8 cellular contexts compared by ENCODE assay signal in the genomic region with DNA sequence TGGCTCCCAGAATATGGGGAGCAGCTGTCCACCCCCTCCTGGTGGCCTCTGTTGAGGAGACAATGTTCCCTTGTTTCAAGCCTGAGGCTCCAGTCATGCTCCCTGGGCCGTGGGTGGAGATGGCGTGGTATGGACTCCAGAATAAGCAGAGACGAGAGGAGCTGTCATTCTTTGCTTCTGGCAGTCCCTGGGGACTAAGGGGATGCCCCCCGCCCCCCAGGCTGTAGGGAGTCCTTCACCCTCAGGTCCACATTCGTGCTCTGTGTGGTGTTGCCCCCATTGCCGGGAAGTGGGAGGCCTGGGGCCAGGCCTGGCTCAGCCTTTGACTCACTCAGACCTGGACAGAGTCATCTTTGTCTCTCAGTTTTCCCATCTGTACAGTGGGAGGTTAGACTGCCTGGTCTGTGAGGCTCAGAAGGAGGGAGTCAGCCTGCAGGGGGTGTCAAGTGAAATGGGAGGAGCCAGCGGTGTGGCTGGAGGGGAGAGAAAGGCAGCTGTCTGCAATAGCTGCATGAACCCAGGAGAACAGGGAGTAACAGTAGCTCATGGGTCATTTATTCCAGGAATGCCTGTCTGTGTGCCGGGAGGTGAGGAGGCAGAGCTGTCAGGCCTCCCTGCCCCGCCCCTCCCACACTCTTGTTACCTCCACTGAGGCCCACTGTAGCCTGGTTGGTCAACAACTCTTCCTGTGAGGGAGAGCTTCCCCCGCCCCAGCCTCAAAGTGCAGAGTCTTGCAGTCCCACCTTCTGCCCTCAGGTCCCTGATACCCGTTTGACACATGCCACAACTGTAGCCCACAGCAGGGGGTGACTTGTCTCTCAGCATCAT. TPM values are rescaled to one million over a fixed set of nuclear protein-coding genes. Genes with fewer than 3 reads are reported as not detected.
DNase-seq lines count a peak whose midpoint lies in the region; ATAC-seq and TF ChIP-seq lines count a peak whose summit lies in the region.

No MANE protein-coding gene starts in this region.

- intact Hi-C loops in mucosa of descending colon (cut with DNase I, micrococcal nuclease), result no loop called here

- TF ChIP-seq CTCF in GM10248 (IDR thresholded peaks at IDR 0.05; ENCODE audit: control extremely low read depth, extremely low read depth, low read depth, missing control alignments) (no peak), fibroblast of mammary gland (conservative IDR thresholded peaks at IDR 0.05; ENCODE audit: control insufficient read depth, insufficient read depth, low read depth, low read length) (no peak), osteocyte (IDR thresholded peaks at IDR 0.05) (no peak), mucosa of descending colon (IDR thresholded peaks at IDR 0.05) (no peak)

- H3K4me3 ChIP-seq in fibroblast of mammary gland (ENCODE audit: control insufficient read depth, low read depth, low read length), result no peak overlapping the region
- H3K4me3 ChIP-seq in mucosa of descending colon, result no peak overlapping the region

- H3K9me3 Mint-ChIP-seq in osteocyte (ENCODE audit: unreplicated experiment), result no peaks in the 10 kb centered on the region

- peaks cover 90% of the 10 kb centered on the region for H3K4me1 Mint-ChIP-seq in osteocyte (ENCODE audit: unreplicated experiment)

- H3K27ac Mint-ChIP-seq in osteocyte (ENCODE audit: unreplicated experiment), result peak overlapping the region; percentile 85

- H3K36me3 ChIP-seq in mucosa of descending colon (ENCODE audit: low read depth), result no peaks in the 10 kb centered on the region

- CTCF ChIA-PET in GM10248 (lab: Yijun Ruan, JAX), result interaction anchor here (0.9 to 29.7 kb wide), 11 partner anchors 8 to 483 kb away, joined by 3 to 605 read pairs (median 5); no protein-coding TSS in a partner anchor

- no peak for ATAC-seq in mucosa of descending colon
- ATAC-seq in GM19328 (IDR thresholded peaks at IDR 0.05; ENCODE audit: unreplicated experiment), result no peak

- H3K9me3 ChIP-seq in mucosa of descending colon, result no peaks in the 10 kb centered on the region

- POLR2A ChIA-PET in GM10248 (lab: Yijun Ruan, JAX), result interaction anchor here (0.5 to 1.3 kb wide), 3 partner anchors 11 to 299 kb away, joined by 3 to 4 read pairs (median 3); no protein-coding TSS in a partner anchor

- H3K4me1 ChIP-seq in mucosa of descending colon (ENCODE audit: low read depth), result peaks cover 13% of the 10 kb centered on the region

- H3K27me3 Mint-ChIP-seq in osteocyte (ENCODE audit: unreplicated experiment), result no peaks in the 10 kb centered on the region

- peaks cover 11% of the 10 kb centered on the region for H3K36me3 Mint-ChIP-seq in osteocyte (ENCODE audit: unreplicated experiment)

- H3K4me3 Mint-ChIP-seq in osteocyte (ENCODE audit: unreplicated experiment), result peak overlapping the region; percentile 69

- DNase-seq in GM10248 (ENCODE audit: extremely low spot score) (peak; percentile 65), NCI-H69 (lab: John Stamatoyannopoulos, UW) (peak; percentile 44), fibroblast of mammary gland (ENCODE audit: low read depth) (peak; percentile 43), osteocyte (ENCODE audit: extremely low spot score, unreplicated experiment) (no peak), germinal center (ENCODE audit: low spot score) (no peak), mucosa of descending colon (no peak)
- no peak for DNase-seq in activated CD4-positive, alpha-beta T cell treated with anti-CD3 and anti-CD28 coated beads for 1 hour

RNA-seq across cellular contexts. Expression of a gene that starts 6.3 kb away (rescaled TPM):
- 104 and 105 TPM in 2 replicates for total RNA-seq in osteocyte
- 10 to 100 TPM in 2 of 3 donors, 1 to 10 TPM in 1; 7.6 to 75.8 (median 13.6) TPM for total RNA-seq in mucosa of descending colon

RNA-seq across cellular contexts. Expression of a gene that starts 42.2 kb away (rescaled TPM):
- total RNA-seq in osteocyte (not detected in 2 replicates), mucosa of descending colon (1 to 10 TPM; 1.9 to 4.3 (median 2.8) TPM)

Comparison
In these comparisons a context has a peak if more than half of its experiments do, and no peak if none do; other contexts are left out.
1. DNase-seq: peak in GM10248 (single experiment), NCI-H69 (single experiment) and fibroblast of mammary gland (single experiment); none in osteocyte (single experiment), germinal center (single experiment), activated CD4-positive, alpha-beta T cell treated with anti-CD3 and anti-CD28 coated beads for 1 hour (single experiment) and mucosa of descending colon (0 of 3).